ENCODE assay signal across 8 cellular contexts in the genomic region with DNA sequence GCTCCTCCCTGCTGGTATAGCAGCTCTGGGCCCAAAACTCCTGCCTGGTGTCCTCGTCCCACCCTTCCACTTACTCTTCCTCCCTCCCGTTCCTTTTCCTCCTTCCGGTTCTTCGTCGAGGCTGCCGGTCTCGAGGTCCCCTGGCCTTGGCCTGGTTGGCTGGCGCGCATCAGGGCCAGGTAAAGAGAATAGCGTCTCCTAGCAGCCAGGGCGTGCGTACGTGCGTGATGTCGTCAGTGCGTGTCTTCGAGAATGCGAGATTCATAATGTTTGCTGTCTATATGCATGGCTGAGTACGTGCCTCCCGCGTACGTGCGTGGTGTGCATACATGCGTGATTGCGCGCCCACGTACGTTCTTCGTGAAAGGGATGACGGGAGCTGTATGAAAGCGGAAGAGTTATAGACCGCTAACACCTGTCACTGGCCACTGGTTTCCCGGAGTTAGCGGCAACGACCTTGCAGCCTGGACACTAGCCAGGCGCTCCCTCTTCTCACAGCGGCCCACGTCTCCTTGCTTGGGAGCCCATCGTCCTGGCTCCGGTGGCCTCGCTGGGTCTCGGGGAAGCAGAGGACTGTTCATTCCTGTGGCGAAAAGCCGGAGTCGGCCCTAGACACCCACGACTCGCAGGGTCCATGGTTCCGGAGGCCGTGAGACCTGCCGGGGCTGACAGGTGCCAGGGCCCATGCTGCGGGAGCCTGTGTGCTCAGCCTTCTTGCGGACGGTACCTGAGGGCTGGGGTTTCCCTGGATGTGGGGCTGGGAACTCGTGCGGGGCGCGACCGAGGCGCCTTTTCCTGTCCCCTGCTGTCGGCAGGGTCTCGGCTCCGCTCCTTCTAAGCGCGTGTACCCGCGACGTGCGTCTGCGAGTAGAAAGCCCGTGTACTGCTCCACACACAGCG. TPM values are rescaled to one million over a fixed set of nuclear protein-coding genes. Genes with fewer than 3 reads are reported as not detected.
DNase-seq lines count a peak whose midpoint lies in the region; ATAC-seq, FAIRE-seq and TF ChIP-seq lines count a peak whose summit lies in the region.

A gene (plus strand): TSS at position 392 of the 900 bp plus-strand sequence. CDS start 4,619 bp downstream, outside the sequence.

- peak; percentile 93 for DNase-seq in EL
- peak; percentile 40 for DNase-seq in H54 (ENCODE audit: insufficient read length, low spot score)
- peak; percentile 81 for DNase-seq in LoVo (ENCODE audit: low spot score)
- peak; percentile 83 for DNase-seq in activated T-helper 9 cell treated with anti-CD3 and anti-CD28 coated beads, Interleukin-2, amount 50 U/mL, for 16 hours (ENCODE audit: low read depth)
- DNase-seq in fibroblast of the aortic adventitia (ENCODE audit: low read depth), result peak; percentile 96
- DNase-seq in stimulated activated naive CD8-positive, alpha-beta T cell treated with anti-CD3 and anti-CD28 coated beads, Interleukin-15, amount 100 ng/mL, for 72 hours, result peak; percentile 84 to 92

- FAIRE-seq in H54 (lab: Jason Lieb, UNC), result no peak

- H3K36me3 ChIP-seq in neural cell (ENCODE audit: insufficient read depth, low read length), result no peaks in the 10 kb centered on the region

- peak within 1 kb of the TSS; percentile 86 for H3K4me3 ChIP-seq in fibroblast of the aortic adventitia (ENCODE audit: low read depth, low read length)
- peak within 1 kb of the TSS; percentile 86 for H3K4me3 ChIP-seq in neural cell (ENCODE audit: low read length)

- peak within 1 kb of the TSS; percentile 93 to 96 for H3K4me3 Mint-ChIP-seq in stimulated activated naive CD8-positive, alpha-beta T cell treated with anti-CD3 and anti-CD28 coated beads, Interleukin-15, amount 100 ng/mL, for 72 hours

- H3F3A ChIP-seq in neural cell (ENCODE audit: insufficient read depth, low read length, poor library complexity, severe bottlenecking), result no peaks in the 10 kb centered on the region

- H3K9me3 ChIP-seq in neural cell (ENCODE audit: low read length), result no peaks in the 10 kb centered on the region

- no peaks in the 10 kb centered on the region for H3K27me3 ChIP-seq in neural cell (ENCODE audit: insufficient read depth, low read depth, low read length)

- no peaks in the 10 kb centered on the region for H3K27me3 Mint-ChIP-seq in stimulated activated naive CD8-positive, alpha-beta T cell treated with anti-CD3 and anti-CD28 coated beads, Interleukin-15, amount 100 ng/mL, for 72 hours

- peak within 1 kb of the TSS; percentile 92 for H3K27ac ChIP-seq in neural cell (ENCODE audit: low read length)

- TF ChIP-seq RAD21 in neural cell (conservative IDR thresholded peaks at IDR 0.05), result peak; percentile 47

- no peaks in the 10 kb centered on the region for H3K79me2 ChIP-seq in neural cell (replicated peaks; ENCODE audit: insufficient read depth, low read length)

- TF ChIP-seq EP300 in neural cell (conservative IDR thresholded peaks at IDR 0.05; ENCODE audit: poor library complexity, severe bottlenecking), result peak; percentile 78

- no peaks in the 10 kb centered on the region for H3K9me3 Mint-ChIP-seq in stimulated activated naive CD8-positive, alpha-beta T cell treated with anti-CD3 and anti-CD28 coated beads, Interleukin-15, amount 100 ng/mL, for 72 hours

- TF ChIP-seq CTCF in fibroblast of the aortic adventitia (IDR thresholded peaks at IDR 0.05; ENCODE audit: insufficient read depth, low read length), result no peak
- no peak for TF ChIP-seq CTCF in neural cell (IDR thresholded peaks at IDR 0.05; ENCODE audit: poor library complexity, severe bottlenecking)

- H3K9ac ChIP-seq in neural cell (ENCODE audit: low read length), result peak within 1 kb of the TSS; percentile 79

- H3K4me2 ChIP-seq in neural cell (ENCODE audit: low read length), result peak within 1 kb of the TSS; percentile 59

- TF ChIP-seq POLR2A in H54 (IDR thresholded peaks at IDR 0.05; ENCODE audit: low read depth, low read length), result peak; percentile 28; the same call in 1 of the 2 replicates
- TF ChIP-seq POLR2A in Raji (IDR thresholded peaks at IDR 0.05; ENCODE audit: insufficient read depth, low read depth, low read length), result peak; percentile 82

- peak within 1 kb of the TSS; percentile 96 to 100 for H3K27ac Mint-ChIP-seq in stimulated activated naive CD8-positive, alpha-beta T cell treated with anti-CD3 and anti-CD28 coated beads, Interleukin-15, amount 100 ng/mL, for 72 hours

- peak; percentile 90 for ATAC-seq in stimulated activated naive CD8-positive, alpha-beta T cell treated with anti-CD3 and anti-CD28 coated beads, Interleukin-15, amount 100 ng/mL, for 72 hours

- peaks cover 17% of the 10 kb centered on the region for H3K4me1 Mint-ChIP-seq in stimulated activated naive CD8-positive, alpha-beta T cell treated with anti-CD3 and anti-CD28 coated beads, Interleukin-15, amount 100 ng/mL, for 72 hours

- peak within 1 kb of the TSS; percentile 33 for H2AFZ ChIP-seq in neural cell (ENCODE audit: low read depth, low read length)

- no peaks in the 10 kb centered on the region for H4K20me1 ChIP-seq in neural cell (ENCODE audit: insufficient read depth)

- H3K9me2 ChIP-seq in neural cell (ENCODE audit: insufficient read depth, low read length), result no peaks in the 10 kb centered on the region

TF ChIP-seq in neural cell, 6 proteins besides CTCF, POLR2A, EP300 and RAD21:
- TF ChIP-seq, protein P1, sequence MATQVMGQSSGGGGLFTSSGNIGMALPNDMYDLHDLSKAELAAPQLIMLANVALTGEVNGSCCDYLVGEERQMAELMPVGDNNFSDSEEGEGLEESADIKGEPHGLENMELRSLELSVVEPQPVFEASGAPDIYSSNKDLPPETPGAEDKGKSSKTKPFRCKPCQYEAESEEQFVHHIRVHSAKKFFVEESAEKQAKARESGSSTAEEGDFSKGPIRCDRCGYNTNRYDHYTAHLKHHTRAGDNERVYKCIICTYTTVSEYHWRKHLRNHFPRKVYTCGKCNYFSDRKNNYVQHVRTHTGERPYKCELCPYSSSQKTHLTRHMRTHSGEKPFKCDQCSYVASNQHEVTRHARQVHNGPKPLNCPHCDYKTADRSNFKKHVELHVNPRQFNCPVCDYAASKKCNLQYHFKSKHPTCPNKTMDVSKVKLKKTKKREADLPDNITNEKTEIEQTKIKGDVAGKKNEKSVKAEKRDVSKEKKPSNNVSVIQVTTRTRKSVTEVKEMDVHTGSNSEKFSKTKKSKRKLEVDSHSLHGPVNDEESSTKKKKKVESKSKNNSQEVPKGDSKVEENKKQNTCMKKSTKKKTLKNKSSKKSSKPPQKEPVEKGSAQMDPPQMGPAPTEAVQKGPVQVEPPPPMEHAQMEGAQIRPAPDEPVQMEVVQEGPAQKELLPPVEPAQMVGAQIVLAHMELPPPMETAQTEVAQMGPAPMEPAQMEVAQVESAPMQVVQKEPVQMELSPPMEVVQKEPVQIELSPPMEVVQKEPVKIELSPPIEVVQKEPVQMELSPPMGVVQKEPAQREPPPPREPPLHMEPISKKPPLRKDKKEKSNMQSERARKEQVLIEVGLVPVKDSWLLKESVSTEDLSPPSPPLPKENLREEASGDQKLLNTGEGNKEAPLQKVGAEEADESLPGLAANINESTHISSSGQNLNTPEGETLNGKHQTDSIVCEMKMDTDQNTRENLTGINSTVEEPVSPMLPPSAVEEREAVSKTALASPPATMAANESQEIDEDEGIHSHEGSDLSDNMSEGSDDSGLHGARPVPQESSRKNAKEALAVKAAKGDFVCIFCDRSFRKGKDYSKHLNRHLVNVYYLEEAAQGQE (IDR thresholded peaks at IDR 0.05; ENCODE audit: borderline replicate concordance), result no peak
- TF ChIP-seq TAF1 (IDR thresholded peaks at IDR 0.05; ENCODE audit: low read depth), result peak; percentile 47
- peak; percentile 79 for TF ChIP-seq MXI1 (conservative IDR thresholded peaks at IDR 0.05; ENCODE audit: poor library complexity, severe bottlenecking)
- TF ChIP-seq POLR2AphosphoS5 (IDR thresholded peaks at IDR 0.05), result peak; percentile 81
- TF ChIP-seq EZH2 (IDR thresholded peaks at IDR 0.05; ENCODE audit: borderline replicate concordance, insufficient read depth, low read length, poor library complexity, severe bottlenecking), result no peak
- TF ChIP-seq SMC3 (conservative IDR thresholded peaks at IDR 0.05; ENCODE audit: poor library complexity), result peak; percentile 39

RNA-seq across cellular contexts. Expression of the gene that starts here (rescaled TPM):
- 11.1 and 19.4 TPM in 2 replicates for total RNA-seq in fibroblast of the aortic adventitia (ENCODE audit: low replicate concordance)
- polyA plus RNA-seq in neural cell, result 31.1 and 51.9 TPM in 2 replicates
- 25.1 and 26.3 TPM in 2 replicates for polyA minus RNA-seq in neural cell

Comparison
In these comparisons a context has a peak if more than half of its experiments do, and no peak if none do; other contexts are left out.
1. Peak in every context shown above with its lines: DNase-seq, ATAC-seq, H3K4me3 ChIP-seq and H3K27ac ChIP-seq.
2. DNase-seq: peak in every context shown above with its lines; median percentile 96 in fibroblast of the aortic adventitia; 93 in EL; 88 in stimulated activated naive CD8-positive, alpha-beta T cell treated with anti-CD3 and anti-CD28 coated beads, Interleukin-15, amount 100 ng/mL, for 72 hours; 83 in activated T-helper 9 cell treated with anti-CD3 and anti-CD28 coated beads, Interleukin-2, amount 50 U/mL, for 16 hours; 81 in LoVo; 40 in H54.